ENCODE assay signal across 8 cellular contexts in genomic region chr4:3893591-3893990, GRCh38.
DNase-seq lines count a peak whose midpoint lies in the region; ATAC-seq, FAIRE-seq and TF ChIP-seq lines count a peak whose summit lies in the region.
"Not testable (repeated sequence)": the region's sequence is repeated elsewhere in the genome, so short reads cannot be mapped to it uniquely, and the experiment has no call there.

No MANE protein-coding gene starts in this region.

- H4K20me1 ChIP-seq in OCI-LY3 (ENCODE audit: insufficient read depth, low read length); H1 (replicated peaks in 1 of 2; ENCODE audit: control insufficient read depth in 1 of 2, insufficient read depth in 2 of 2, low read length in 2 of 2): not testable (repeated sequence)

- FAIRE-seq in H1 (lab: Jason Lieb, UNC), result not testable (repeated sequence)

- in situ Hi-C loops in ACHN (cut with HindIII; ENCODE audit: low pct_ligation_motif_present, low pct_unique_long_range_greater_than_20kb, low sequenced_read_pairs), result not testable (repeated sequence)

- CTCF ChIA-PET in H1 (lab: Charles Lee; ENCODE audit: partially characterized antibody), result interaction anchor here (0.8 to 4.2 kb wide), 6 partner anchors 13 to 74 kb away, joined by 3 to 21 read pairs (median 6); no protein-coding TSS in a partner anchor

- not testable (repeated sequence) for H4K8ac ChIP-seq in H1 (ENCODE audit: extremely low read depth, insufficient read depth, low read length)

- not testable (repeated sequence) for H3K9me3 ChIP-seq in OCI-LY3 (ENCODE audit: insufficient read depth, low read length); H1 (ENCODE audit: insufficient read depth in 2 of 2, low read depth in 1 of 2, low read length in 1 of 2); lower lobe of right lung

- H3K4me2 ChIP-seq in OCI-LY3 (ENCODE audit: low read length); H1 (ENCODE audit: insufficient read depth in 1 of 2, low read depth in 2 of 2, low read length in 2 of 2): not testable (repeated sequence)

- WGBS in H1 (ENCODE audit: extremely low coverage in 1 of 2, insufficient coverage in 1 of 2, insufficient read length in 1 of 2, insufficient replicate concordance in 2 of 2, low coverage in 1 of 2, low lambda C conversion rate in 2 of 2, missing lambda C conversion rate in 1 of 2), 2 experiments, result 39% methylated on average over 8 of the region's 8 CpGs; no CpG with 5 or more reads in 1 of the 2 experiments

- not testable (repeated sequence) for H3K4me3 Mint-ChIP-seq in HFFc6

- H4K5ac ChIP-seq in H1 (ENCODE audit: insufficient read length, low read depth, low read length), result not testable (repeated sequence)

- not testable (repeated sequence) for H2BK120ac ChIP-seq in H1 (replicated peaks; ENCODE audit: low read depth, low read length)

- H3K14ac ChIP-seq in H1 (ENCODE audit: insufficient read length), result not testable (repeated sequence)

- POLR2A ChIA-PET in H1 (lab: Charles Lee; ENCODE audit: partially characterized antibody), result not testable (repeated sequence)

- H3K36me3 ChIP-seq in GM06990 (ENCODE audit: control insufficient read depth, insufficient read depth, low read length); OCI-LY3 (replicated peaks; ENCODE audit: low read depth, low read length); H1 (ENCODE audit: control insufficient read depth in 2 of 4, insufficient read depth in 4 of 4, low read length in 3 of 4); lower lobe of right lung: not testable (repeated sequence)

- not testable (repeated sequence) for H2BK5ac ChIP-seq in H1 (ENCODE audit: low read depth, low read length)

- TF ChIP-seq CTCF in GM06990 (IDR thresholded peaks at IDR 0.05; ENCODE audit: insufficient read depth, low read length, poor library complexity, severe bottlenecking), result peak; percentile 43
- peak; percentile 61 for TF ChIP-seq CTCF in HFFc6 (IDR thresholded peaks at IDR 0.05)
- TF ChIP-seq CTCF in OCI-LY3 (IDR thresholded peaks at IDR 0.05; ENCODE audit: low read depth, low read length), result peak; percentile 32
- TF ChIP-seq CTCF in H1 (IDR thresholded peaks at IDR 0.05; ENCODE audit: control extremely low read depth in 1 of 3, insufficient read depth in 1 of 3, low read depth in 1 of 3, low read length in 3 of 3), result peak; percentile 40 to 44 (median 42)
- peak; percentile 19 for TF ChIP-seq CTCF in lower lobe of right lung (IDR thresholded peaks at IDR 0.05)

- H3K79me2 ChIP-seq in OCI-LY3 (ENCODE audit: low read length); H1 (ENCODE audit: control insufficient read depth in 1 of 2, insufficient read depth in 2 of 2, low read length in 2 of 2): not testable (repeated sequence)

- H3K79me1 ChIP-seq in H1 (ENCODE audit: low read depth, low read length), result not testable (repeated sequence)

- not testable (repeated sequence) for H2BK12ac ChIP-seq in H1 (ENCODE audit: low read depth, low read length)

- H2BK20ac ChIP-seq in H1 (ENCODE audit: low read length), result not testable (repeated sequence)

- not testable (repeated sequence) for H3K27me3 Mint-ChIP-seq in HFFc6 (ENCODE audit: insufficient read depth)

- not testable (repeated sequence) for H3K27me3 ChIP-seq in GM06990 (replicated peaks; ENCODE audit: control insufficient read depth, insufficient read depth, low read length); OCI-LY3 (ENCODE audit: low read depth, low read length); H1 (replicated peaks in 1 of 4; ENCODE audit: control insufficient read depth in 3 of 4, extremely low read depth in 1 of 4, insufficient read depth in 3 of 4, low read length in 3 of 4); lower lobe of right lung (ENCODE audit: low read depth)

- peak; percentile 37 to 44 for TF ChIP-seq RAD21 in H1 (IDR thresholded peaks at IDR 0.05 in 1 of 2, conservative IDR thresholded peaks at IDR 0.05 in 1 of 2; ENCODE audit: low read depth in 2 of 2, low read length in 2 of 2)

- H4K91ac ChIP-seq in H1 (replicated peaks; ENCODE audit: insufficient read length, low read length), result not testable (repeated sequence)

- H2AFZ ChIP-seq in OCI-LY3 (ENCODE audit: low read depth, low read length); H1 (ENCODE audit: low read length): not testable (repeated sequence)

- H3K4ac ChIP-seq in H1 (replicated peaks; ENCODE audit: insufficient read length, low read depth, low read length), result not testable (repeated sequence)

- not testable (repeated sequence) for ATAC-seq in lower lobe of right lung

- H3K27ac Mint-ChIP-seq in HFFc6, result not testable (repeated sequence)

- not testable (repeated sequence) for H3K9ac ChIP-seq in OCI-LY3 (ENCODE audit: low read length); H1 (replicated peaks in 1 of 4; ENCODE audit: extremely low read depth in 1 of 4, low read depth in 3 of 4, low read length in 3 of 4)

- H2AK5ac ChIP-seq in H1 (ENCODE audit: low read depth, low read length), result not testable (repeated sequence)

- not testable (repeated sequence) for H3K27ac ChIP-seq in OCI-LY3 (ENCODE audit: low read length); H1 (ENCODE audit: low read depth, low read length); lower lobe of right lung

- H3K9me3 Mint-ChIP-seq in HFFc6, result not testable (repeated sequence)

- H2BK15ac ChIP-seq in H1 (ENCODE audit: low read length), result not testable (repeated sequence)

- not testable (repeated sequence) for H3K36me3 Mint-ChIP-seq in HFFc6 (ENCODE audit: low read depth)

- TF ChIP-seq POLR2A in H1 (IDR thresholded peaks at IDR 0.05; ENCODE audit: control extremely low read depth in 1 of 2, low read depth in 2 of 2, low read length in 2 of 2), result not testable (repeated sequence)

- peaks cover 15% of the 10 kb centered on the region for H3K4me1 Mint-ChIP-seq in HFFc6 (ENCODE audit: low read depth)

- not testable (repeated sequence) for H3K18ac ChIP-seq in H1 (ENCODE audit: extremely low read depth, low read length)

- not testable (repeated sequence) for H3K4me1 ChIP-seq in OCI-LY3 (ENCODE audit: low read length); H1 (replicated peaks in 1 of 4; ENCODE audit: control insufficient read depth in 3 of 4, insufficient read depth in 4 of 4, low read length in 3 of 4); lower lobe of right lung

- H3K23ac ChIP-seq in H1 (ENCODE audit: insufficient read length), result not testable (repeated sequence)

- H3K23me2 ChIP-seq in H1 (ENCODE audit: low read depth, low read length), result not testable (repeated sequence)

- not testable (repeated sequence) for TF ChIP-seq EP300 in H1 (IDR thresholded peaks at IDR 0.05; ENCODE audit: borderline replicate concordance in 1 of 2, low read depth in 2 of 2, low read length in 2 of 2)

- intact Hi-C loops in lower lobe of right lung (cut with DNase I), result not testable (repeated sequence)

- not testable (repeated sequence) for H3K4me3 ChIP-seq in GM06990 (replicated peaks; ENCODE audit: low read depth, low read length); OCI-LY3 (ENCODE audit: low read length); H1 (ENCODE audit: extremely low read depth in 1 of 4, insufficient read depth in 2 of 4, low read depth in 3 of 4, low read length in 4 of 4); lower lobe of right lung

- not testable (repeated sequence) for H3K56ac ChIP-seq in H1 (replicated peaks; ENCODE audit: insufficient read length, low read depth, low read length)

- DNase-seq in ACHN, result peak; percentile 34
- not testable (repeated sequence) for DNase-seq in GM06990 (ENCODE audit: extremely low read depth, insufficient read length); lower lobe of right lung
- DNase-seq in HFFc6, result peak; percentile 25
- DNase-seq in activated T-cell treated with anti-CD3 and anti-CD28 coated beads for 48 hours (ENCODE audit: low read depth), result peak; percentile 22
- peak in 1 of 2 experiments; percentile 65 for DNase-seq in H1 (ENCODE audit: low read depth in 1 of 2, low spot score in 2 of 2)
- peak; percentile 10 to 16 for DNase-seq in stimulated activated CD4-positive, alpha-beta T cell treated with anti-CD3 and anti-CD28 coated beads, Interleukin-4, amount 100 ng/mL, for 4 hours
